In genomic region chr16:75464130-75464918, GRCh38 we compare ENCODE assay signal across 1 cellular context.
TF ChIP-seq lines count a peak whose summit lies in the region.

Gene TMEM170A, minus strand, starts transcription at chr16:75464689. Its CDS starts 89 bp downstream, at chr16:75464600.

TF ChIP-seq in K562, 482 proteins besides CTCF, POLR2A, EP300 and RAD21 (continued from another document and continues in another):
- TF ChIP-seq, protein P1, sequence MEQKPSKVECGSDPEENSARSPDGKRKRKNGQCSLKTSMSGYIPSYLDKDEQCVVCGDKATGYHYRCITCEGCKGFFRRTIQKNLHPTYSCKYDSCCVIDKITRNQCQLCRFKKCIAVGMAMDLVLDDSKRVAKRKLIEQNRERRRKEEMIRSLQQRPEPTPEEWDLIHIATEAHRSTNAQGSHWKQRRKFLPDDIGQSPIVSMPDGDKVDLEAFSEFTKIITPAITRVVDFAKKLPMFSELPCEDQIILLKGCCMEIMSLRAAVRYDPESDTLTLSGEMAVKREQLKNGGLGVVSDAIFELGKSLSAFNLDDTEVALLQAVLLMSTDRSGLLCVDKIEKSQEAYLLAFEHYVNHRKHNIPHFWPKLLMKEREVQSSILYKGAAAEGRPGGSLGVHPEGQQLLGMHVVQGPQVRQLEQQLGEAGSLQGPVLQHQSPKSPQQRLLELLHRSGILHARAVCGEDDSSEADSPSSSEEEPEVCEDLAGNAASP (IDR thresholded peaks at IDR 0.05): no peak
- no peak for TF ChIP-seq ILK (tag; IDR thresholded peaks at IDR 0.05; ENCODE audit: borderline replicate concordance, low read depth)
- TF ChIP-seq HMG20A (CRISPR knock-in tag; conservative IDR thresholded peaks at IDR 0.05): no peak
- peak; percentile 74; the same call in 1 of the 2 replicates for TF ChIP-seq SMARCC2 (IDR thresholded peaks at IDR 0.05; ENCODE audit: low read depth)
- no peak for TF ChIP-seq ZBTB49 (CRISPR knock-in tag; IDR thresholded peaks at IDR 0.05; ENCODE audit: borderline replicate concordance)
- peak; percentile 88 for TF ChIP-seq HNRNPLL (IDR thresholded peaks at IDR 0.05; ENCODE audit: low read depth, low read length, poor library complexity, severe bottlenecking)
- TF ChIP-seq, protein P2, sequence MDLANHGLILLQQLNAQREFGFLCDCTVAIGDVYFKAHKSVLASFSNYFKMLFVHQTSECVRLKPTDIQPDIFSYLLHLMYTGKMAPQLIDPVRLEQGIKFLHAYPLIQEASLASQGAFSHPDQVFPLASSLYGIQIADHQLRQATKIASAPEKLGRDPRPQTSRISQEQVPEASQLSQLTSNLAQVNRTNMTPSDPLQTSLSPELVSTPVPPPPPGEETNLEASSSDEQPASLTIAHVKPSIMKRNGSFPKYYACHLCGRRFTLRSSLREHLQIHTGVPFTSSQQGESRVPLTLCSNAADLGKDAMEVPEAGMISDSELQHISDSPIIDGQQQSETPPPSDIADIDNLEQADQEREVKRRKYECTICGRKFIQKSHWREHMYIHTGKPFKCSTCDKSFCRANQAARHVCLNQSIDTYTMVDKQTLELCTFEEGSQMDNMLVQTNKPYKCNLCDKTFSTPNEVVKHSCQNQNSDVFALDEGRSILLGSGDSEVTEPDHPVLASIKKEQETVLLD (IDR thresholded peaks at IDR 0.05): peak; percentile 36; the same call in 1 of the 2 replicates
- TF ChIP-seq, protein P3, sequence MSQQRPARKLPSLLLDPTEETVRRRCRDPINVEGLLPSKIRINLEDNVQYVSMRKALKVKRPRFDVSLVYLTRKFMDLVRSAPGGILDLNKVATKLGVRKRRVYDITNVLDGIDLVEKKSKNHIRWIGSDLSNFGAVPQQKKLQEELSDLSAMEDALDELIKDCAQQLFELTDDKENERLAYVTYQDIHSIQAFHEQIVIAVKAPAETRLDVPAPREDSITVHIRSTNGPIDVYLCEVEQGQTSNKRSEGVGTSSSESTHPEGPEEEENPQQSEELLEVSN (IDR thresholded peaks at IDR 0.05; ENCODE audit: borderline replicate concordance in 1 of 2, extremely low read depth in 1 of 2, insufficient read depth in 1 of 2, insufficient read length in 1 of 2, low read depth in 1 of 2, low read length in 1 of 2, poor library complexity in 1 of 2, severe bottlenecking in 1 of 2): peak in 1 of 2 experiments; percentile 65
- no peak for TF ChIP-seq KDM1A (IDR thresholded peaks at IDR 0.05)
- no peak; the same call in 1 of the 2 replicates for TF ChIP-seq TAF7 (tag; IDR thresholded peaks at IDR 0.05)
- no peak for TF ChIP-seq ARNT (IDR thresholded peaks at IDR 0.05)
- TF ChIP-seq KDM2B (CRISPR knock-in tag; IDR thresholded peaks at IDR 0.05): 0 out of 2 replicates have a peak, but pooled peaks have one; percentile 51
- TF ChIP-seq MEF2D (tag; conservative IDR thresholded peaks at IDR 0.05; ENCODE audit: low read depth): no peak
- TF ChIP-seq ZNF830 (CRISPR knock-in tag; IDR thresholded peaks at IDR 0.05): no peak
- TF ChIP-seq SMAD3 (CRISPR knock-in tag; conservative IDR thresholded peaks at IDR 0.05): no peak
- TF ChIP-seq, protein P4, sequence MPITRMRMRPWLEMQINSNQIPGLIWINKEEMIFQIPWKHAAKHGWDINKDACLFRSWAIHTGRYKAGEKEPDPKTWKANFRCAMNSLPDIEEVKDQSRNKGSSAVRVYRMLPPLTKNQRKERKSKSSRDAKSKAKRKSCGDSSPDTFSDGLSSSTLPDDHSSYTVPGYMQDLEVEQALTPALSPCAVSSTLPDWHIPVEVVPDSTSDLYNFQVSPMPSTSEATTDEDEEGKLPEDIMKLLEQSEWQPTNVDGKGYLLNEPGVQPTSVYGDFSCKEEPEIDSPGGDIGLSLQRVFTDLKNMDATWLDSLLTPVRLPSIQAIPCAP (CRISPR knock-in tag; IDR thresholded peaks at IDR 0.05; ENCODE audit: borderline replicate concordance): no peak
- TF ChIP-seq, protein P5, sequence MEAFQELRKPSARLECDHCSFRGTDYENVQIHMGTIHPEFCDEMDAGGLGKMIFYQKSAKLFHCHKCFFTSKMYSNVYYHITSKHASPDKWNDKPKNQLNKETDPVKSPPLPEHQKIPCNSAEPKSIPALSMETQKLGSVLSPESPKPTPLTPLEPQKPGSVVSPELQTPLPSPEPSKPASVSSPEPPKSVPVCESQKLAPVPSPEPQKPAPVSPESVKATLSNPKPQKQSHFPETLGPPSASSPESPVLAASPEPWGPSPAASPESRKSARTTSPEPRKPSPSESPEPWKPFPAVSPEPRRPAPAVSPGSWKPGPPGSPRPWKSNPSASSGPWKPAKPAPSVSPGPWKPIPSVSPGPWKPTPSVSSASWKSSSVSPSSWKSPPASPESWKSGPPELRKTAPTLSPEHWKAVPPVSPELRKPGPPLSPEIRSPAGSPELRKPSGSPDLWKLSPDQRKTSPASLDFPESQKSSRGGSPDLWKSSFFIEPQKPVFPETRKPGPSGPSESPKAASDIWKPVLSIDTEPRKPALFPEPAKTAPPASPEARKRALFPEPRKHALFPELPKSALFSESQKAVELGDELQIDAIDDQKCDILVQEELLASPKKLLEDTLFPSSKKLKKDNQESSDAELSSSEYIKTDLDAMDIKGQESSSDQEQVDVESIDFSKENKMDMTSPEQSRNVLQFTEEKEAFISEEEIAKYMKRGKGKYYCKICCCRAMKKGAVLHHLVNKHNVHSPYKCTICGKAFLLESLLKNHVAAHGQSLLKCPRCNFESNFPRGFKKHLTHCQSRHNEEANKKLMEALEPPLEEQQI (IDR thresholded peaks at IDR 0.05): peak; percentile 45; the same call in 1 of the 2 replicates
- no peak for TF ChIP-seq ZNF143 (CRISPR knock-in tag; IDR thresholded peaks at IDR 0.05)
- TF ChIP-seq TRIM24 (IDR thresholded peaks at IDR 0.05): no peak
- no peak for TF ChIP-seq ZFP30 (CRISPR knock-in tag; IDR thresholded peaks at IDR 0.05; ENCODE audit: borderline replicate concordance)
- TF ChIP-seq, protein P6, sequence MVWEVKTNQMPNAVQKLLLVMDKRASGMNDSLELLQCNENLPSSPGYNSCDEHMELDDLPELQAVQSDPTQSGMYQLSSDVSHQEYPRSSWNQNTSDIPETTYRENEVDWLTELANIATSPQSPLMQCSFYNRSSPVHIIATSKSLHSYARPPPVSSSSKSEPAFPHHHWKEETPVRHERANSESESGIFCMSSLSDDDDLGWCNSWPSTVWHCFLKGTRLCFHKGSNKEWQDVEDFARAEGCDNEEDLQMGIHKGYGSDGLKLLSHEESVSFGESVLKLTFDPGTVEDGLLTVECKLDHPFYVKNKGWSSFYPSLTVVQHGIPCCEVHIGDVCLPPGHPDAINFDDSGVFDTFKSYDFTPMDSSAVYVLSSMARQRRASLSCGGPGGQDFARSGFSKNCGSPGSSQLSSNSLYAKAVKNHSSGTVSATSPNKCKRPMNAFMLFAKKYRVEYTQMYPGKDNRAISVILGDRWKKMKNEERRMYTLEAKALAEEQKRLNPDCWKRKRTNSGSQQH (CRISPR knock-in tag; IDR thresholded peaks at IDR 0.05): no peak
- no peak for TF ChIP-seq IFI16 (CRISPR knock-in tag; IDR thresholded peaks at IDR 0.05)
- TF ChIP-seq MTF1 (CRISPR knock-in tag; IDR thresholded peaks at IDR 0.05; ENCODE audit: borderline replicate concordance): no peak
- TF ChIP-seq GATAD2A (IDR thresholded peaks at IDR 0.05): 0 out of 2 replicates have a peak, but pooled peaks have one; percentile 48
- peak; percentile 73 for TF ChIP-seq TAF1 (IDR thresholded peaks at IDR 0.05; ENCODE audit: control insufficient read depth, extremely low read depth, insufficient read depth, low read length, severe bottlenecking)
- no peak for TF ChIP-seq TFE3 (CRISPR knock-in tag; IDR thresholded peaks at IDR 0.05)
- no peak for TF ChIP-seq HMG20B (CRISPR knock-in tag; IDR thresholded peaks at IDR 0.05)
- TF ChIP-seq POU5F1 (IDR thresholded peaks at IDR 0.05; ENCODE audit: borderline replicate concordance, low read depth, low read length, partially characterized antibody): no peak
- no peak for TF ChIP-seq TAF15 (IDR thresholded peaks at IDR 0.05; ENCODE audit: low read depth, low read length)
- TF ChIP-seq, protein P7, sequence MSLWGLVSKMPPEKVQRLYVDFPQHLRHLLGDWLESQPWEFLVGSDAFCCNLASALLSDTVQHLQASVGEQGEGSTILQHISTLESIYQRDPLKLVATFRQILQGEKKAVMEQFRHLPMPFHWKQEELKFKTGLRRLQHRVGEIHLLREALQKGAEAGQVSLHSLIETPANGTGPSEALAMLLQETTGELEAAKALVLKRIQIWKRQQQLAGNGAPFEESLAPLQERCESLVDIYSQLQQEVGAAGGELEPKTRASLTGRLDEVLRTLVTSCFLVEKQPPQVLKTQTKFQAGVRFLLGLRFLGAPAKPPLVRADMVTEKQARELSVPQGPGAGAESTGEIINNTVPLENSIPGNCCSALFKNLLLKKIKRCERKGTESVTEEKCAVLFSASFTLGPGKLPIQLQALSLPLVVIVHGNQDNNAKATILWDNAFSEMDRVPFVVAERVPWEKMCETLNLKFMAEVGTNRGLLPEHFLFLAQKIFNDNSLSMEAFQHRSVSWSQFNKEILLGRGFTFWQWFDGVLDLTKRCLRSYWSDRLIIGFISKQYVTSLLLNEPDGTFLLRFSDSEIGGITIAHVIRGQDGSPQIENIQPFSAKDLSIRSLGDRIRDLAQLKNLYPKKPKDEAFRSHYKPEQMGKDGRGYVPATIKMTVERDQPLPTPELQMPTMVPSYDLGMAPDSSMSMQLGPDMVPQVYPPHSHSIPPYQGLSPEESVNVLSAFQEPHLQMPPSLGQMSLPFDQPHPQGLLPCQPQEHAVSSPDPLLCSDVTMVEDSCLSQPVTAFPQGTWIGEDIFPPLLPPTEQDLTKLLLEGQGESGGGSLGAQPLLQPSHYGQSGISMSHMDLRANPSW (CRISPR knock-in tag; IDR thresholded peaks at IDR 0.05): no peak
- TF ChIP-seq PCBP2 (IDR thresholded peaks at IDR 0.05; ENCODE audit: low read depth, low read length, poor library complexity, severe bottlenecking): peak; percentile 23
- no peak for TF ChIP-seq PYGO2 (tag; IDR thresholded peaks at IDR 0.05)
- TF ChIP-seq CREBBP (IDR thresholded peaks at IDR 0.05; ENCODE audit: low read depth, low read length): no peak
- no peak for TF ChIP-seq ZNF212 (CRISPR knock-in tag; IDR thresholded peaks at IDR 0.05)
- TF ChIP-seq ZNF780A (CRISPR knock-in tag; IDR thresholded peaks at IDR 0.05): no peak
- TF ChIP-seq XRCC5 (IDR thresholded peaks at IDR 0.05; ENCODE audit: low read depth, low read length): peak; percentile 99
- no peak for TF ChIP-seq ZKSCAN8 (CRISPR knock-in tag; IDR thresholded peaks at IDR 0.05)
- TF ChIP-seq EWSR1 (IDR thresholded peaks at IDR 0.05; ENCODE audit: borderline replicate concordance, low read depth, partially characterized antibody): no peak
- no peak for TF ChIP-seq ETV1 (tag; conservative IDR thresholded peaks at IDR 0.05; ENCODE audit: low read depth)
- TF ChIP-seq, protein P8, sequence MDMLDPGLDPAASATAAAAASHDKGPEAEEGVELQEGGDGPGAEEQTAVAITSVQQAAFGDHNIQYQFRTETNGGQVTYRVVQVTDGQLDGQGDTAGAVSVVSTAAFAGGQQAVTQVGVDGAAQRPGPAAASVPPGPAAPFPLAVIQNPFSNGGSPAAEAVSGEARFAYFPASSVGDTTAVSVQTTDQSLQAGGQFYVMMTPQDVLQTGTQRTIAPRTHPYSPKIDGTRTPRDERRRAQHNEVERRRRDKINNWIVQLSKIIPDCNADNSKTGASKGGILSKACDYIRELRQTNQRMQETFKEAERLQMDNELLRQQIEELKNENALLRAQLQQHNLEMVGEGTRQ (CRISPR knock-in tag; IDR thresholded peaks at IDR 0.05): no peak
- peak; percentile 80 for TF ChIP-seq ZFX (CRISPR knock-in tag; IDR thresholded peaks at IDR 0.05)
- TF ChIP-seq RBM15 (IDR thresholded peaks at IDR 0.05; ENCODE audit: insufficient read depth, low read length): no peak
- TF ChIP-seq, protein P9, sequence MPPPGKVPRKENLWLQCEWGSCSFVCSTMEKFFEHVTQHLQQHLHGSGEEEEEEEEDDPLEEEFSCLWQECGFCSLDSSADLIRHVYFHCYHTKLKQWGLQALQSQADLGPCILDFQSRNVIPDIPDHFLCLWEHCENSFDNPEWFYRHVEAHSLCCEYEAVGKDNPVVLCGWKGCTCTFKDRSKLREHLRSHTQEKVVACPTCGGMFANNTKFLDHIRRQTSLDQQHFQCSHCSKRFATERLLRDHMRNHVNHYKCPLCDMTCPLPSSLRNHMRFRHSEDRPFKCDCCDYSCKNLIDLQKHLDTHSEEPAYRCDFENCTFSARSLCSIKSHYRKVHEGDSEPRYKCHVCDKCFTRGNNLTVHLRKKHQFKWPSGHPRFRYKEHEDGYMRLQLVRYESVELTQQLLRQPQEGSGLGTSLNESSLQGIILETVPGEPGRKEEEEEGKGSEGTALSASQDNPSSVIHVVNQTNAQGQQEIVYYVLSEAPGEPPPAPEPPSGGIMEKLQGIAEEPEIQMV (tag; conservative IDR thresholded peaks at IDR 0.05; ENCODE audit: low read depth): no peak
- no peak for TF ChIP-seq NR2C1 (IDR thresholded peaks at IDR 0.05)
- no peak for TF ChIP-seq NR2C1 (tag; IDR thresholded peaks at IDR 0.05)
- peak; percentile 76 for TF ChIP-seq MEIS2 (IDR thresholded peaks at IDR 0.05; ENCODE audit: partially characterized antibody)
- TF ChIP-seq DIDO1 (tag; IDR thresholded peaks at IDR 0.05; ENCODE audit: low read depth): no peak
- no peak for TF ChIP-seq CBX8 (IDR thresholded peaks at IDR 0.05; ENCODE audit: borderline replicate concordance, extremely low read depth, low read depth, low read length, poor library complexity, severe bottlenecking)
